16 cellular contexts compared by ENCODE assay signal in the genomic region with DNA sequence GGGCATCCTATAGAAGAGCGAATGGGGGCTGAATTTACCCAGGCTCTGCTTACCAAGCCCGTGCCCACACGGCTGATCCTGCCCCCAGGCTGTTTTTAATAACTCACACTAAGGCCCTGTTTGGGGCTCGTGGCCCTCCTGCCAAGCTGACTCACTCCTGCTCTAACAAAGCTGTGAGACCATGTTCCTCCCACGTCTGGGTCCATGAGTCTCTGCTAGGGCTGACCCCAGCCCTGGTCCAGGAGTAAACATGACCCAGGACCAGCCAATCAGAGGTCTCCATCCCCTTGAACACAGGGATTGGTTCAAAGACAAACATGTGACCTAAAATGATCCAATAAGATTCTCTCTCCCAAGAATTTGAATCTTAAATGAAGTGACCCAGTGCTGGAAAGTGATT. TPM values are rescaled to one million over a fixed set of nuclear protein-coding genes. Genes with fewer than 3 reads are reported as not detected.
"Had no signal": no experiment of that assay in that cellular context is flagged by ENCODE, and none has a peak within 500 bp of the region (broad histone marks: within the 10 kb centered on the region; RNA-seq: fewer than 3 reads in every experiment).

No MANE protein-coding gene starts in this region.

- ATAC-seq: activated CD4-positive, alpha-beta T cell treated with anti-CD3 and anti-CD28 coated beads for 36 hours; gastroesophageal sphincter; heart left ventricle; left ventricle myocardium superior; WTC11 had no signal

- DNase-seq: activated CD4-positive, alpha-beta memory T cell treated with anti-CD3 and anti-CD28 coated beads, Interleukin-2, amount 10 ng/mL, durations not matched to agents 7 days and 5 days; activated CD4-positive, alpha-beta T cell treated with anti-CD3 and anti-CD28 coated beads for 36 hours; activated naive CD4-positive, alpha-beta T cell treated with anti-CD3 and anti-CD28 coated beads, Interleukin-2, amount 50 U/mL, for 16 hours; activated T-cell treated with anti-CD3 and anti-CD28 coated beads, Interleukin-2, amount 50 U/mL, for 24 hours; aorta; brain microvascular endothelial cell; colonic mucosa; heart left ventricle; left ventricle myocardium superior; retina; stimulated activated CD4-positive, alpha-beta T cell treated with anti-CD3 and anti-CD28 coated beads, Interleukin-12 subunit alpha, Interleukin-12 subunit beta, amount 100 ng/mL, for 4 hours; stimulated activated CD4-positive, alpha-beta T cell treated with anti-CD3 and anti-CD28 coated beads, Interleukin-1b, Interleukin-23, amount 100 ng/mL, for 48 hours; transverse colon had no signal

- H3K4me3 ChIP-seq: colonic mucosa, gastroesophageal sphincter, heart left ventricle, transverse colon had no signal

RNA-seq across cellular contexts. Expression of a gene that starts 57.1 kb away (rescaled TPM):
- polyA plus RNA-seq: aorta, heart left ventricle, neural cell had no signal
